In the genomic region with DNA sequence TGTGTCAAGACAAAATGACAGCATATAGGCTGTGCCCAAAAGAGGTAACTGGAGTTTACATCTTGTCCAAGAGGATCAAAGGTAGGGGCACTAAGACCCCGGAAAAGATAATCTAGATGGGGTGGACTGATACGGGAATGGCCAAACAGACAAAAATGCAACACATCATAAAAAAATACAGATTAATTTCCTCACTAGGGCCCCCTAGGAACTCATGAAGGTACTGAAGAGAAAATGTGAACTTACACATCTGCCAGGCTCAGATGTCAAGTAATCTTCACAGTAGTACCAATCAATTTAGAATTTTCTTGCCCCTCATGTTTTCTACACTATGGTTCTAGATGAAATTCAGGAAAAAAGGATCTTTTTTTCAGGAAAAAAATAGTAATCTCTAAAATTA, we compare ENCODE assay signal across 1 cellular context.
TF ChIP-seq lines count a peak whose summit lies in the region.

No MANE protein-coding gene starts in this region.

TF ChIP-seq in H1, 55 proteins besides CTCF, POLR2A, EP300 and RAD21 (continued from another document):
- TF ChIP-seq ZNF274 (IDR thresholded peaks at IDR 0.05; ENCODE audit: borderline replicate concordance, extremely low read depth, low read length): no peak
- no peak for TF ChIP-seq TBP (IDR thresholded peaks at IDR 0.05; ENCODE audit: low read depth, low read length)
- TF ChIP-seq, protein P1, sequence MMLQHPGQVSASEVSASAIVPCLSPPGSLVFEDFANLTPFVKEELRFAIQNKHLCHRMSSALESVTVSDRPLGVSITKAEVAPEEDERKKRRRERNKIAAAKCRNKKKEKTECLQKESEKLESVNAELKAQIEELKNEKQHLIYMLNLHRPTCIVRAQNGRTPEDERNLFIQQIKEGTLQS (IDR thresholded peaks at IDR 0.05; ENCODE audit: insufficient read depth, low read depth, low read length): no peak
- no peak for TF ChIP-seq TAF1 (IDR thresholded peaks at IDR 0.05; ENCODE audit: low read depth, low read length)
- TF ChIP-seq JUND (IDR thresholded peaks at IDR 0.05; ENCODE audit: low read length): no peak
- no peak for TF ChIP-seq YY1 (IDR thresholded peaks at IDR 0.05; ENCODE audit: low read depth, low read length)
- no peak for TF ChIP-seq GABPA (IDR thresholded peaks at IDR 0.05; ENCODE audit: borderline replicate concordance, insufficient read depth, low read length)
- no peak for TF ChIP-seq SP1 (IDR thresholded peaks at IDR 0.05; ENCODE audit: low read depth, low read length)
- TF ChIP-seq BACH1 (IDR thresholded peaks at IDR 0.05; ENCODE audit: low read length): no peak
